In genomic region chr6:153000243-153000642, GRCh38 we compare ENCODE assay signal across 13 cellular contexts. TPM values are rescaled to one million over a fixed set of nuclear protein-coding genes. Genes with fewer than 3 reads are reported as not detected.
DNase-seq lines count a peak whose midpoint lies in the region; ATAC-seq, FAIRE-seq and TF ChIP-seq lines count a peak whose summit lies in the region.
"Had no signal": no experiment of that assay in that cellular context is flagged by ENCODE, and none has a peak within 500 bp of the region (broad histone marks: within the 10 kb centered on the region; RNA-seq: fewer than 3 reads in every experiment).

No MANE protein-coding gene starts in this region.

- TF ChIP-seq EP300 in HepG2 (IDR thresholded peaks at IDR 0.05; ENCODE audit: low read depth in 2 of 2, low read length in 2 of 2) (no peak), HepG2 (CRISPR knock-in tag; IDR thresholded peaks at IDR 0.05; ENCODE audit: borderline replicate concordance) (no peak)

- in situ Hi-C loops in HepG2 (cut with HindIII; ENCODE audit: extremely low pct_ligation_motif_present, low pct_unique_long_range_greater_than_20kb): no loop called here

- peak overlapping the region; percentile 91 for H3K4me2 ChIP-seq in HepG2 (ENCODE audit: low read depth, low read length)

- H3K79me2 ChIP-seq in HepG2 (ENCODE audit: insufficient read depth, low read length): peaks cover 63% of the 10 kb centered on the region

- no peak overlapping the region for H3K9ac ChIP-seq in HepG2 (ENCODE audit: insufficient read depth, low read depth, low read length)

- intact Hi-C loops in HepG2 (cut with micrococcal nuclease; ENCODE audit: unreplicated experiment): no loop called here
- intact Hi-C loops in right lobe of liver (cut with DNase I): no loop called here

- peak overlapping the region; percentile 40 to 68 for H3K27ac Mint-ChIP-seq in T-cell
- no peak overlapping the region for H3K27ac Mint-ChIP-seq in type B pancreatic cell

- no peak for FAIRE-seq in HepG2 (lab: Jason Lieb, UNC)

- H4K20me1 ChIP-seq in HepG2 (ENCODE audit: insufficient read depth, low read length): peaks cover 20% of the 10 kb centered on the region

- no TSS peak for BruUV-seq in HepG2 (replicated peaks; lab: Mats Ljungman, UMichigan)

- H3K4me3 ChIP-seq in HepG2 (replicated peaks in 1 of 3; ENCODE audit: insufficient read depth in 1 of 3, low read depth in 2 of 3, low read length in 3 of 3) (peak overlapping the region; percentile 15 to 93 (median 92); a peak in 2 of 6 replicates), right lobe of liver (no peak overlapping the region), fibroblast of pulmonary artery (replicated peaks; ENCODE audit: low read depth, low read length) (peak overlapping the region; percentile 11)
- H3K4me3 ChIP-seq: sigmoid colon had no signal

- H2AFZ ChIP-seq in HepG2 (ENCODE audit: low read length): no peak overlapping the region

- peaks cover 33% of the 10 kb centered on the region for H3K4me1 ChIP-seq in HepG2 (ENCODE audit: insufficient read depth, low read length)
- H3K4me1 ChIP-seq in right lobe of liver: peaks cover 0 to 32% (median 7%) of the 10 kb centered on the region in 4 donors

- no peak for TF ChIP-seq CTCF in HepG2 (CRISPR knock-in tag; IDR thresholded peaks at IDR 0.05)
- no peak for TF ChIP-seq CTCF in right lobe of liver (IDR thresholded peaks at IDR 0.05)
- TF ChIP-seq CTCF in fibroblast of pulmonary artery (IDR thresholded peaks at IDR 0.05; ENCODE audit: low read length, missing control alignments): no peak
- TF ChIP-seq CTCF in type B pancreatic cell (conservative IDR thresholded peaks at IDR 0.05): no peak

- H3K36me3 ChIP-seq in HepG2 (replicated peaks in 1 of 2; ENCODE audit: control insufficient read depth in 1 of 2, insufficient read depth in 2 of 2, low read length in 2 of 2) (peaks cover 6 to 25% of the 10 kb centered on the region in 2 experiments), right lobe of liver (peaks cover 0 to 14% (median 8%) of the 10 kb centered on the region in 4 donors)

- H3K27ac ChIP-seq in HepG2 (ENCODE audit: extremely low read length, insufficient read depth, low read length) (no peak overlapping the region), right lobe of liver (no peak overlapping the region)

- H3K4me1 Mint-ChIP-seq in T-cell (peaks cover 70 to 76% (median 72%) of the 10 kb centered on the region in 3 donors), type B pancreatic cell (ENCODE audit: unreplicated experiment) (peaks cover 26% of the 10 kb centered on the region)

- peak overlapping the region; percentile 62 to 94 (median 62) for H3K4me3 Mint-ChIP-seq in T-cell
- H3K4me3 Mint-ChIP-seq in type B pancreatic cell: peak overlapping the region; percentile 78

- TF ChIP-seq RAD21 in HepG2 (CRISPR knock-in tag; IDR thresholded peaks at IDR 0.05): no peak

- ATAC-seq in HepG2 (no peak), right lobe of liver (no peak), T-cell (replicated peaks in 1 of 4) (no peak)

- DNase-seq in HepG2 (ENCODE audit: low spot score): no peak
- DNase-seq in right lobe of liver: no peak
- DNase-seq in T-cell: no peak
- DNase-seq in fibroblast of pulmonary artery (ENCODE audit: low read depth): no peak
- DNase-seq in type B pancreatic cell (ENCODE audit: extremely low spot score, unreplicated experiment): no peak
- no peak for DNase-seq in activated effector memory CD4-positive, alpha-beta T cell treated with Interleukin-2 at 50 U/mL for 16 hours
- no peak for DNase-seq in EL
- no peak for DNase-seq in GM19238 (ENCODE audit: insufficient read length, low spot score)
- DNase-seq: amniotic stem cell, NCI-H1092 treated with DMSO at 0.1 percent for 48 hours, RPMI8226, sigmoid colon had no signal

- POLR2A ChIA-PET in HepG2 (lab: Yijun Ruan, JAX) (interaction anchor here (0.9 to 3.2 kb wide), 2 partner anchors 14 to 17 kb away, joined by 3 to 28 read pairs; partner anchors contain the start of gene FBXO5), T-cell (lab: Charles Lee) (interaction anchor here in 1 of 2 donors (0.6 kb wide), 1 partner anchor 19 kb away, joined by 4 read pairs; no protein-coding TSS in a partner anchor)

- no peaks in the 10 kb centered on the region for H3K9me3 Mint-ChIP-seq in T-cell
- H3K9me3 Mint-ChIP-seq in type B pancreatic cell: no peaks in the 10 kb centered on the region

- H3K9me3 ChIP-seq in HepG2 (ENCODE audit: low read length): no peaks in the 10 kb centered on the region
- H3K9me3 ChIP-seq in right lobe of liver: no peaks in the 10 kb centered on the region
- H3K9me3 ChIP-seq: HAP-1, sigmoid colon had no signal

- no peak for TF ChIP-seq POLR2A in HepG2 (IDR thresholded peaks at IDR 0.05; ENCODE audit: insufficient read depth in 1 of 2, low read depth in 2 of 2, low read length in 2 of 2)
- TF ChIP-seq POLR2A in right lobe of liver (IDR thresholded peaks at IDR 0.05): no peak

- H3K36me3 Mint-ChIP-seq in T-cell: peaks cover 18% of the 10 kb centered on the region
- H3K36me3 Mint-ChIP-seq in type B pancreatic cell: peaks cover 9% of the 10 kb centered on the region

- H3K27me3 ChIP-seq in HepG2 (ENCODE audit: control insufficient read depth in 1 of 2, insufficient read depth in 2 of 2, low read length in 2 of 2) (no peaks in the 10 kb centered on the region; a peak in 2 of 5 replicates), right lobe of liver (no peaks in the 10 kb centered on the region)
- H3K27me3 ChIP-seq: sigmoid colon had no signal

- H3K27me3 Mint-ChIP-seq in T-cell (no peaks in the 10 kb centered on the region), type B pancreatic cell (no peaks in the 10 kb centered on the region)

- CTCF ChIA-PET in HepG2 (lab: Yijun Ruan, JAX; ENCODE audit: low intra/inter-chr PET ratio, low total read pairs) (no interaction called here), T-cell (lab: Charles Lee) (interaction anchor here in 1 of 2 donors (0.6 to 1.2 kb wide), 2 partner anchors 20 to 25 kb away, joined by 4 to 7 read pairs; no protein-coding TSS in a partner anchor)

TF ChIP-seq in HepG2, 621 proteins besides CTCF, POLR2A, EP300 and RAD21 (continues in another document):
- TF ChIP-seq TEAD2 (CRISPR knock-in tag; IDR thresholded peaks at IDR 0.05) (no peak), RBFOX2 (IDR thresholded peaks at IDR 0.05; ENCODE audit: low read depth, low read length) (peak; percentile 52; the same call in 1 of the 2 replicates), STAG1 (CRISPR knock-in tag; IDR thresholded peaks at IDR 0.05) (no peak)

RNA-seq across cellular contexts. Expression of gene MTRF1L, which starts 2.3 kb away (rescaled TPM):
- total RNA-seq in HepG2 (2016; rRNA removed; fragmentation: Illumina TruSeq; extraction: Trizol) (28.7 and 32.4 TPM in 2 replicates), right lobe of liver (10 to 100 TPM in 3 of 6 experiments, 1 to 10 TPM in 3; 6.1 to 16.8 (median 9.7) TPM), T-cell (10 to 100 TPM in 3 of 5 donors, 1 to 10 TPM in 2; 7.0 to 12.2 (median 11.0) TPM), type B pancreatic cell (ENCODE audit: low replicate concordance) (17.3 and 18.8 TPM in 2 replicates)
- 25.5 and 28.3 TPM in 2 replicates for total RNA-seq in HepG2 (2016; cell fraction: cytosol; rRNA removed; fragmentation: Illumina TruSeq; extraction: Trizol; ENCODE audit: low read depth)
- total RNA-seq in HepG2 (2016; cell fraction: insoluble cytoplasmic fraction; rRNA removed; fragmentation: Illumina TruSeq; extraction: Trizol): 29.1 and 32.6 TPM in 2 replicates
- total RNA-seq in HepG2 (2016; cell fraction: membrane; rRNA removed; fragmentation: Illumina TruSeq; extraction: Trizol): 49.7 and 58.0 TPM in 2 replicates
- total RNA-seq in HepG2 (2016; cell fraction: nucleus; rRNA removed; fragmentation: Illumina TruSeq; extraction: Trizol): 25.8 and 29.5 TPM in 2 replicates
- polyA plus RNA-seq in HepG2 (2011; rRNA removed): 15.5 and 17.6 TPM in 2 replicates
- polyA plus RNA-seq in HepG2 (2011; cell fraction: cytosol; rRNA removed): 6.5 and 9.8 TPM in 2 replicates
- 10.9 and 13.2 TPM in 2 replicates for polyA plus RNA-seq in HepG2 (2011; cell fraction: nucleus; rRNA removed)
- polyA plus RNA-seq in HepG2 (2012): 17.1 and 18.1 TPM in 2 replicates
- 40.7 and 44.7 TPM in 2 replicates for polyA plus RNA-seq in HepG2 (2016; cell fraction: cytosol; fragmentation: Illumina TruSeq; extraction: Trizol; ENCODE audit: low read depth)
- polyA plus RNA-seq in HepG2 (2016; cell fraction: insoluble cytoplasmic fraction; fragmentation: Illumina TruSeq; extraction: Trizol; ENCODE audit: low read depth): 34.0 and 37.3 TPM in 2 replicates
- 52.3 and 64.3 TPM in 2 replicates for polyA plus RNA-seq in HepG2 (2016; cell fraction: membrane; fragmentation: Illumina TruSeq; extraction: Trizol; ENCODE audit: low read depth)
- 26.9 and 27.4 TPM in 2 replicates for polyA plus RNA-seq in HepG2 (2016; cell fraction: nucleus; fragmentation: Illumina TruSeq; extraction: Trizol; ENCODE audit: insufficient read depth, low read depth)
- 7.1 and 8.9 TPM in 2 replicates for polyA minus RNA-seq in HepG2 (2011; rRNA and poly(A)+ RNA removed; ENCODE audit: low replicate concordance)
- 9.5 and 9.7 TPM in 2 replicates for polyA minus RNA-seq in HepG2 (2011; cell fraction: cytosol; rRNA and poly(A)+ RNA removed)
- polyA minus RNA-seq in HepG2 (2011; cell fraction: nucleus; rRNA and poly(A)+ RNA removed): 72.9 and 92.7 TPM in 2 replicates

RNA-seq across cellular contexts. Expression of gene FBXO5, which starts 17.4 kb away (rescaled TPM):
- total RNA-seq in HepG2 (2016; rRNA removed; fragmentation: Illumina TruSeq; extraction: Trizol): 41.5 and 53.4 TPM in 2 replicates
- total RNA-seq in HepG2 (2016; cell fraction: cytosol; rRNA removed; fragmentation: Illumina TruSeq; extraction: Trizol; ENCODE audit: low read depth): 12.2 and 13.1 TPM in 2 replicates
- total RNA-seq in HepG2 (2016; cell fraction: insoluble cytoplasmic fraction; rRNA removed; fragmentation: Illumina TruSeq; extraction: Trizol): 41.0 and 52.6 TPM in 2 replicates
- total RNA-seq in HepG2 (2016; cell fraction: membrane; rRNA removed; fragmentation: Illumina TruSeq; extraction: Trizol): 26.8 and 32.5 TPM in 2 replicates
- 33.7 and 33.8 TPM in 2 replicates for total RNA-seq in HepG2 (2016; cell fraction: nucleus; rRNA removed; fragmentation: Illumina TruSeq; extraction: Trizol)
- polyA plus RNA-seq in HepG2 (2011; rRNA removed): 9.5 and 15.8 TPM in 2 replicates
- polyA plus RNA-seq in HepG2 (2011; cell fraction: cytosol; rRNA removed): 7.8 and 8.3 TPM in 2 replicates
- 8.9 and 9.3 TPM in 2 replicates for polyA plus RNA-seq in HepG2 (2011; cell fraction: nucleus; rRNA removed)
- polyA plus RNA-seq in HepG2 (2012): 9.9 and 16.2 TPM in 2 replicates
- polyA plus RNA-seq in HepG2 (2016; cell fraction: cytosol; fragmentation: Illumina TruSeq; extraction: Trizol; ENCODE audit: low read depth): 2.0 and 2.6 TPM in 2 replicates
- polyA plus RNA-seq in HepG2 (2016; cell fraction: insoluble cytoplasmic fraction; fragmentation: Illumina TruSeq; extraction: Trizol; ENCODE audit: low read depth): 50.6 and 54.8 TPM in 2 replicates
- polyA plus RNA-seq in HepG2 (2016; cell fraction: membrane; fragmentation: Illumina TruSeq; extraction: Trizol; ENCODE audit: low read depth): 6.0 and 7.7 TPM in 2 replicates
- polyA plus RNA-seq in HepG2 (2016; cell fraction: nucleus; fragmentation: Illumina TruSeq; extraction: Trizol; ENCODE audit: insufficient read depth, low read depth): 51.9 and 52.2 TPM in 2 replicates
- polyA minus RNA-seq in HepG2 (2011; rRNA and poly(A)+ RNA removed; ENCODE audit: low replicate concordance): 2.0 and 4.4 TPM in 2 replicates
- 7.6 and 9.1 TPM in 2 replicates for polyA minus RNA-seq in HepG2 (2011; cell fraction: cytosol; rRNA and poly(A)+ RNA removed)
- 24.9 and 29.1 TPM in 2 replicates for polyA minus RNA-seq in HepG2 (2011; cell fraction: nucleus; rRNA and poly(A)+ RNA removed)
- 1 to 10 TPM in 5 of 6 experiments, under 1 TPM in 1; 0.97 to 3.0 (median 2.5) TPM for total RNA-seq in right lobe of liver
- total RNA-seq in T-cell: 1 to 10 TPM; 4.4 to 9.3 (median 8.1) TPM
- 10.7 and 29.6 TPM in 2 replicates for total RNA-seq in type B pancreatic cell (ENCODE audit: low replicate concordance)

Comparison
In these comparisons a context has a peak if more than half of its experiments do, and no peak if none do; other contexts are left out.
1. H3K4me3 ChIP-seq: peak in HepG2 (3 of 3) and fibroblast of pulmonary artery (single experiment); none in right lobe of liver (0 of 3).